In the genomic region with DNA sequence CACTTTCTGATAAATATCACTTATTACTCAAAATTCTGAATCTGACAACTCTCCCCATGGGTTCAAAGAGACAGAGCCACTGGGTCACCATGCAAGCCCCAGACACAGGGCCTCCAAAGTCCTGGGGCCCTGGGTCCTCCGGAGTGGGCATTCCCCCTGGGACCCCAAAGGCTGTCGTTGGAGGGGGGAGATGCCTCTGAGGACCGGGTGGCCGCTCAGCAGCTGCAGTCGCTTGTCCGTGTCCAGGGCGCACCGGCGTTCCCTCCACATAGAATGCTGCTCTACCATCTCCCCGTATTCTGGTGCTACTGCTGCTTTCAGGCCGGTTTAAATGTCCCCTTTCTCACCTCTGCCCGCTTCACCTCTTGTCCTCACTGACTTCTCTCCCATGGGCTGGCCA, we compare ENCODE assay signal across 28 cellular contexts.
"Had no signal": no experiment of that assay in that cellular context is flagged by ENCODE, and none has a peak within 500 bp of the region (broad histone marks: within the 10 kb centered on the region; RNA-seq: fewer than 3 reads in every experiment).

No MANE protein-coding gene starts in this region.

- H3K4me1 ChIP-seq: adrenal gland, colonic mucosa, esophagus squamous epithelium had no signal

- H3K4me3 Mint-ChIP-seq: activated CD8-positive, alpha-beta T cell treated with anti-CD3 and anti-CD28 coated beads for 36 hours; activated naive CD4-positive, alpha-beta T cell treated with anti-CD3 and anti-CD28 coated beads, Interleukin-2, amount 50 U/mL, for 24 hours; activated naive CD8-positive, alpha-beta T cell treated with anti-CD3 and anti-CD28 coated beads for 36 hours; activated naive CD8-positive, alpha-beta T cell treated with anti-CD3 and anti-CD28 coated beads, Interleukin-2, amount 50 U/mL, for 24 hours; activated T-cell treated with anti-CD3 and anti-CD28 coated beads, Interleukin-2, amount 50 U/mL, for 4 hours; activated T-helper 17 cell treated with anti-CD3 and anti-CD28 coated beads, Interleukin-2, amount 50 U/mL, for 72 hours had no signal

- H3K9me3 Mint-ChIP-seq: activated naive CD4-positive, alpha-beta T cell treated with anti-CD3 and anti-CD28 coated beads, Interleukin-2, amount 50 U/mL, for 24 hours; activated naive CD8-positive, alpha-beta T cell treated with anti-CD3 and anti-CD28 coated beads, Interleukin-2, amount 50 U/mL, for 24 hours; activated T-cell treated with anti-CD3 and anti-CD28 coated beads, Interleukin-2, amount 50 U/mL, for 4 hours had no signal

- ATAC-seq: activated CD8-positive, alpha-beta T cell treated with anti-CD3 and anti-CD28 coated beads for 36 hours; activated naive CD8-positive, alpha-beta T cell treated with anti-CD3 and anti-CD28 coated beads, Interleukin-2, amount 50 U/mL, for 24 hours; activated T-cell treated with anti-CD3 and anti-CD28 coated beads, Interleukin-2, amount 50 U/mL, for 4 hours; activated T-helper 17 cell treated with anti-CD3 and anti-CD28 coated beads, Interleukin-2, amount 50 U/mL, for 72 hours; body of pancreas had no signal

- DNase-seq: activated CD4-positive, alpha-beta T cell treated with anti-CD3 and anti-CD28 coated beads for 1 hour; activated CD4-positive, alpha-beta T cell treated with anti-CD3 and anti-CD28 coated beads for 4 hours; activated CD4-positive, alpha-beta T cell treated with anti-CD3 and anti-CD28 coated beads, Interleukin-2, amount 50 U/mL, for 1 hour; activated CD4-positive, alpha-beta T cell treated with anti-CD3 and anti-CD28 coated beads, Interleukin-2, amount 50 U/mL, for 48 hours; activated CD8-positive, alpha-beta memory T cell treated with anti-CD3 and anti-CD28 coated beads for 24 hours; activated CD8-positive, alpha-beta T cell treated with anti-CD3 and anti-CD28 coated beads for 36 hours; activated effector memory CD4-positive, alpha-beta T cell treated with Interleukin-2 at 50 U/mL for 16 hours; activated gamma-delta T cell treated with Interleukin-2 at 50 U/mL for 16 hours; activated naive CD4-positive, alpha-beta T cell treated with Interleukin-2 at 50 U/mL for 16 hours; activated naive CD8-positive, alpha-beta T cell treated with anti-CD3 and anti-CD28 coated beads for 36 hours; activated naive CD8-positive, alpha-beta T cell treated with anti-CD3 and anti-CD28 coated beads, Interleukin-2, amount 50 U/mL, for 24 hours; activated T-cell treated with anti-CD3 and anti-CD28 coated beads, Interleukin-2, amount 50 U/mL, for 4 hours; adrenal gland; amygdala; body of pancreas; central memory CD4-positive, alpha-beta T cell; cerebellar nuclear complex; colonic mucosa; effector CD8-positive, alpha-beta T cell; esophagus squamous epithelium; head of caudate nucleus; T-helper 2 cell had no signal

- H3K4me3 ChIP-seq: adrenal gland, body of pancreas, colonic mucosa, esophagus squamous epithelium had no signal

- H3K9me3 ChIP-seq: adrenal gland, colonic mucosa, esophagus squamous epithelium had no signal

- H3K36me3 ChIP-seq: adrenal gland, colonic mucosa, esophagus squamous epithelium had no signal

- H3K27ac Mint-ChIP-seq: activated CD8-positive, alpha-beta T cell treated with anti-CD3 and anti-CD28 coated beads for 36 hours; activated naive CD4-positive, alpha-beta T cell treated with anti-CD3 and anti-CD28 coated beads, Interleukin-2, amount 50 U/mL, for 24 hours; activated naive CD8-positive, alpha-beta T cell treated with anti-CD3 and anti-CD28 coated beads for 36 hours; activated naive CD8-positive, alpha-beta T cell treated with anti-CD3 and anti-CD28 coated beads, Interleukin-2, amount 50 U/mL, for 24 hours; activated T-helper 17 cell treated with anti-CD3 and anti-CD28 coated beads, Interleukin-2, amount 50 U/mL, for 72 hours had no signal

- H3K36me3 Mint-ChIP-seq: activated naive CD4-positive, alpha-beta T cell treated with anti-CD3 and anti-CD28 coated beads, Interleukin-2, amount 50 U/mL, for 24 hours; activated naive CD8-positive, alpha-beta T cell treated with anti-CD3 and anti-CD28 coated beads for 36 hours had no signal

- H3K27me3 Mint-ChIP-seq: activated CD8-positive, alpha-beta T cell treated with anti-CD3 and anti-CD28 coated beads for 36 hours; activated naive CD8-positive, alpha-beta T cell treated with anti-CD3 and anti-CD28 coated beads, Interleukin-2, amount 50 U/mL, for 24 hours had no signal

- H3K27ac ChIP-seq: adrenal gland, body of pancreas, colonic mucosa, epithelial cell of prostate, esophagus squamous epithelium had no signal

- H3K4me1 Mint-ChIP-seq: activated naive CD4-positive, alpha-beta T cell treated with anti-CD3 and anti-CD28 coated beads, Interleukin-2, amount 50 U/mL, for 24 hours; activated naive CD8-positive, alpha-beta T cell treated with anti-CD3 and anti-CD28 coated beads for 36 hours; activated naive CD8-positive, alpha-beta T cell treated with anti-CD3 and anti-CD28 coated beads, Interleukin-2, amount 50 U/mL, for 24 hours; activated T-helper 17 cell treated with anti-CD3 and anti-CD28 coated beads, Interleukin-2, amount 50 U/mL, for 72 hours had no signal

- H3K27me3 ChIP-seq: colonic mucosa had no signal

- FAIRE-seq: endometrium, endothelial cell of umbilical vein, frontal cortex had no signal
